Comparison of ENCODE assay signal across 19 cellular contexts in the genomic region with DNA sequence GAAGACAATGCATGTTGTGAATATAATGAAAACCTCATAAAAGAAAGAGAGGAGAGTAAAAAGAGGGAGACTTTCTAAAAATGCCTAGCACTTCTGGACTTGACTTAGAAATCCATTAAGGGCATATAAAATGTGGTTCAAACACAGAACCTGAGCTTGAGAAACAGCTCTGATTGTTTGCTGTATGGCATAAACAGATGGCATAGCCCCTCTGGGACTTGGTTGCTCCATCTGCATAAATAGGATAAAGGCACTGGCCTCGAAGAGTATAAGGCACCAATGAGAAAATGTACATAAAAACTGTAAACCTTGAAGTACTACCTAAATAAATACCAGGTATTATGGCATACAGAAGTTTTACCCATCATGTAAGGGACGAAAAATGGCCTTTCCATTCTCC. TPM values are rescaled to one million over a fixed set of nuclear protein-coding genes. Genes with fewer than 3 reads are reported as not detected.
A peak's percentile ranks its signal among the peaks of the same experiment; 100 is the strongest.
DNase-seq lines count a peak whose midpoint lies in the region; ATAC-seq, FAIRE-seq and TF ChIP-seq lines count a peak whose summit lies in the region.
"Had no signal": no experiment of that assay in that cellular context is flagged by ENCODE, and none has a peak within 500 bp of the region (broad histone marks: within the 10 kb centered on the region; RNA-seq: fewer than 3 reads in every experiment).

No MANE protein-coding gene starts in this region.

- H3K27ac ChIP-seq in A549 (no peak overlapping the region), GM12878 (ENCODE audit: control insufficient read depth, insufficient read depth) (peak overlapping the region; percentile 60), Peyer's patch (no peak overlapping the region)
- H3K27ac ChIP-seq: heart right ventricle, left lung, testis, vagina had no signal

- H3K4me3 ChIP-seq in A549 = no peak overlapping the region
- H3K4me3 ChIP-seq in GM12878 = peak overlapping the region; percentile 8; the same call in 1 of the 2 replicates
- no peak overlapping the region for H3K4me3 ChIP-seq in Peyer's patch
- H3K4me3 ChIP-seq: heart right ventricle, left lung, testis, vagina had no signal

- TF ChIP-seq EP300 in A549 (IDR thresholded peaks at IDR 0.05) (no peak), GM12878 (IDR thresholded peaks at IDR 0.05; ENCODE audit: borderline replicate concordance in 1 of 2, control insufficient read depth in 1 of 2, low read depth in 2 of 2, low read length in 2 of 2) (no peak)

- H3K9ac ChIP-seq in GM12878 (ENCODE audit: control insufficient read depth, insufficient read depth, low read length) = no peak overlapping the region

- SMC1A ChIA-PET in GM12878 (lab: Charles Lee; ENCODE audit: uncharacterized antibody, unreplicated experiment) = interaction anchor here (0.9 to 3.0 kb wide), 5 partner anchors 9 to 107 kb away, joined by 3 to 12 read pairs (median 7); no protein-coding TSS in a partner anchor

- no peaks in the 10 kb centered on the region; a peak in 1 of 4 replicates for H3K36me3 ChIP-seq in GM12878 (ENCODE audit: control insufficient read depth in 2 of 2, insufficient read depth in 2 of 2, low read length in 1 of 2)
- H3K36me3 ChIP-seq in Peyer's patch = no peaks in the 10 kb centered on the region

- FAIRE-seq in A549 (lab: Jason Lieb, UNC) (peak; percentile 68), GM12892 (lab: Jason Lieb, UNC) (peak; percentile 30), GM12878 (lab: Jason Lieb, UNC) (no peak)
- FAIRE-seq: TTC549 had no signal

- in situ Hi-C loops in GM12878 (cut with MboI) = no loop called here

- H3K9me3 ChIP-seq in A549 (no peaks in the 10 kb centered on the region), GM12878 (replicated peaks; ENCODE audit: control insufficient read depth, insufficient read depth, low read length) (no peaks in the 10 kb centered on the region; the same call in 2 of the 3 replicates), Peyer's patch (no peaks in the 10 kb centered on the region)
- H3K9me3 ChIP-seq: heart right ventricle, left lung, testis, vagina had no signal

- H2AFZ ChIP-seq in GM12878 (ENCODE audit: control insufficient read depth, low read depth, low read length) = no peak overlapping the region

- TF ChIP-seq POLR2A in A549 (IDR thresholded peaks at IDR 0.05; ENCODE audit: low read length) = no peak
- no peak for TF ChIP-seq POLR2A in GM12892 (IDR thresholded peaks at IDR 0.05; ENCODE audit: low read depth, low read length)
- no peak for TF ChIP-seq POLR2A in GM12878 (IDR thresholded peaks at IDR 0.05; ENCODE audit: low read depth, low read length)
- TF ChIP-seq POLR2A in Peyer's patch (IDR thresholded peaks at IDR 0.05) = no peak

- DNase-seq in A549 (ENCODE audit: low read depth in 1 of 2, low spot score in 1 of 2) (no peak), GM12892 (ENCODE audit: insufficient read length) (no peak), NCI-H2171 treated with DMSO at 0.1 percent for 48 hours (lab: John Stamatoyannopoulos, UW) (peak; percentile 89), GM12878 (ENCODE audit: low read depth, low spot score) (no peak), Peyer's patch (no peak), UCSD-AML1 (lab: John Stamatoyannopoulos, UW; ENCODE audit: unreplicated experiment) (no peak), SHP77 (lab: John Stamatoyannopoulos, UW) (no peak), H4 (ENCODE audit: low spot score) (no peak)
- DNase-seq: ACHN; activated CD4-positive, alpha-beta T cell treated with anti-CD3 and anti-CD28 coated beads, Interleukin-2, amount 10 ng/mL, durations not matched to agents 7 days and 5 days; activated CD8-positive, alpha-beta memory T cell treated with anti-CD3 and anti-CD28 coated beads, Interleukin-2, amount 50 U/mL, for 4 hours; DMS53; heart right ventricle; left lung; NCI-H146; testis had no signal

- no peak for TF ChIP-seq RAD21 in A549 (conservative IDR thresholded peaks at IDR 0.05 in 1 of 2, IDR thresholded peaks at IDR 0.05 in 1 of 2)
- TF ChIP-seq RAD21 in GM12878 (IDR thresholded peaks at IDR 0.05; ENCODE audit: insufficient read depth, low read depth, low read length) = no peak

- POLR2A ChIA-PET in A549 (lab: Yijun Ruan, JAX) (no interaction called here), GM12878 (lab: Charles Lee) (interaction anchor here (0.5 to 1.5 kb wide), 3 partner anchors 8 to 62 kb away, joined by 3 to 6 read pairs (median 4); no protein-coding TSS in a partner anchor)

- BruUV-seq in GM12878 (replicated peaks; lab: Mats Ljungman, UMichigan) = no TSS peak

- no peak for ATAC-seq in A549
- ATAC-seq in GM12878 = no peak
- ATAC-seq: heart right ventricle; left lung; stimulated activated effector memory CD8-positive, alpha-beta T cell treated with anti-CD3 and anti-CD28 coated beads, Interleukin-12 subunit alpha, Interleukin-12 subunit beta, amount 100 ng/mL, for 72 hours had no signal

- TF ChIP-seq CTCF in A549 (IDR thresholded peaks at IDR 0.05) (no peak), GM12878 (IDR thresholded peaks at IDR 0.05 in 2 of 3, conservative IDR thresholded peaks at IDR 0.05 in 1 of 3; ENCODE audit: control insufficient read depth in 2 of 3, extremely low read depth in 1 of 3, insufficient read depth in 1 of 3, low read depth in 3 of 3, low read length in 3 of 3) (no peak), Peyer's patch (IDR thresholded peaks at IDR 0.05) (no peak)

- RAD21 ChIA-PET in GM12878 (lab: Charles Lee; ENCODE audit: unreplicated experiment) = interaction anchor here (1.0 to 4.4 kb wide), 3 partner anchors 9 to 62 kb away, joined by 3 to 28 read pairs (median 5); no protein-coding TSS in a partner anchor

- H3K27me3 ChIP-seq in GM12878 (replicated peaks in 1 of 2; ENCODE audit: control insufficient read depth in 2 of 2, insufficient read depth in 2 of 2, low read length in 1 of 2) (no peaks in the 10 kb centered on the region), Peyer's patch (no peaks in the 10 kb centered on the region)
- H3K27me3 ChIP-seq: heart right ventricle, left lung, testis, vagina had no signal

- intact Hi-C loops in GM12878 (cut with micrococcal nuclease; ENCODE audit: unreplicated experiment) = no loop called here

- 88% methylated on average over 2 of the region's 2 CpGs for WGBS in A549 (ENCODE audit: missing lambda C conversion rate)
- WGBS in GM12878 (ENCODE audit: insufficient coverage, insufficient replicate concordance, low lambda C conversion rate, missing lambda C conversion rate) = 94% methylated on average over 2 of the region's 2 CpGs

- no peaks in the 10 kb centered on the region for H4K20me1 ChIP-seq in GM12878 (ENCODE audit: control insufficient read depth, insufficient read depth)

- CTCF ChIA-PET in A549 (lab: Yijun Ruan, JAX) (interaction anchor here (1.6 kb wide), 1 partner anchor 12 kb away, joined by 11 read pairs; no protein-coding TSS in a partner anchor), GM12878 (lab: Yijun Ruan, JAX) (interaction anchor here (1.4 to 5.9 kb wide), 2 partner anchors 9 to 27 kb away, joined by 4 to 20 read pairs; no protein-coding TSS in a partner anchor)

- H3K79me2 ChIP-seq in GM12878 (ENCODE audit: control insufficient read depth, insufficient read depth, low read length) = peaks cover 50% of the 10 kb centered on the region

- H3K4me2 ChIP-seq in A549 = no peak overlapping the region
- peak overlapping the region; percentile 31 for H3K4me2 ChIP-seq in GM12878 (ENCODE audit: control insufficient read depth, insufficient read depth)

- H3K4me1 ChIP-seq in A549 (peaks cover 17% of the 10 kb centered on the region), GM12878 (ENCODE audit: control insufficient read depth, insufficient read depth, low read length) (peaks cover 48% of the 10 kb centered on the region), Peyer's patch (no peaks in the 10 kb centered on the region)
- H3K4me1 ChIP-seq: testis had no signal

RNA-seq across cellular contexts. Expression of a gene that starts 23.8 kb away (rescaled TPM):
- polyA plus RNA-seq in A549 (2011; rRNA removed) (141 and 160 TPM in 2 replicates), A549 (2017; fragmentation: RNase III; extraction: RNeasy Plus Mini Kit Qiagen cat#74134 plus additional on column Dnase treatment) (73.8 to 81.1 TPM (median 81.0 TPM) in 3 replicates), GM12878 (2011; rRNA removed) (128 and 139 TPM in 2 replicates), GM12878 (2014; fragmentation: Illumina TruSeq; extraction: Trizol) (125 and 140 TPM in 2 replicates), GM12878 (2014; fragmentation: Nextera tagmentation; extraction: Ambion mirVana) (10 to 100 TPM; 61.0 to 88.9 TPM), GM12878 (2014; rRNA removed) (84.7 and 89.9 TPM in 2 replicates), GM12878 (2016; fragmentation: Nextera tagmentation; extraction: Ambion mirVana) (10 to 100 TPM; 77.1 to 80.0 TPM)
- 66.9 and 73.2 TPM in 2 replicates for polyA plus RNA-seq in A549 (2012; cell fraction: cytosol; rRNA removed)
- 57.2 and 72.5 TPM in 2 replicates for polyA plus RNA-seq in A549 (2012; cell fraction: nucleus; rRNA removed)
- 154 and 167 TPM in 2 replicates for polyA minus RNA-seq in A549 (2011; rRNA and poly(A)+ RNA removed)
- polyA plus RNA-seq in GM12892 (2012; ENCODE audit: missing spikeins) = 66.7 TPM
- 151 and 157 TPM in 2 replicates for total RNA-seq in GM12878 (2013; cell fraction: nucleolus; rRNA removed)
- total RNA-seq in GM12878 (2014; rRNA removed) (113 and 117 TPM in 2 replicates), GM12878 (2014; rRNA removed; fragmentation: Illumina TruSeq; extraction: Trizol) (114 and 119 TPM in 2 replicates), GM12878 (2021) (95.3 and 96.1 TPM in 2 replicates), Peyer's patch (10 to 100 TPM; 20.8 to 39.6 (median 24.7) TPM)
- polyA plus RNA-seq in GM12878 (2011; ENCODE audit: low read depth) = 40.3 TPM
- 92.2 and 96.2 TPM in 2 replicates for polyA plus RNA-seq in GM12878 (2011; cell fraction: cytosol; rRNA removed)
- polyA plus RNA-seq in GM12878 (2011; cell fraction: nucleus; rRNA removed) = 68.8 and 72.8 TPM in 2 replicates
- 46.0 and 55.8 TPM in 2 replicates for polyA plus RNA-seq in GM12878 (2012)
- polyA minus RNA-seq in GM12878 (2011; rRNA and poly(A)+ RNA removed) = 98.5 and 103 TPM in 2 replicates
- 41.7 and 54.2 TPM in 2 replicates for polyA minus RNA-seq in GM12878 (2011; cell fraction: cytosol; rRNA and poly(A)+ RNA removed)
- 55.2 and 96.8 TPM in 2 replicates for polyA minus RNA-seq in GM12878 (2011; cell fraction: nucleus; rRNA and poly(A)+ RNA removed)
- 81.2 and 88.0 TPM in 2 replicates for total RNA-seq in H4 (2014; rRNA removed; shearing (Covaris generic))

RNA-seq across cellular contexts. Expression of a gene that starts 23.9 kb away (rescaled TPM):
- polyA plus RNA-seq in A549 (2011; rRNA removed) (26.5 and 31.1 TPM in 2 replicates), A549 (2017; fragmentation: RNase III; extraction: RNeasy Plus Mini Kit Qiagen cat#74134 plus additional on column Dnase treatment) (12.6 to 14.4 TPM (median 13.2 TPM) in 3 replicates), GM12878 (2011; rRNA removed) (14.8 and 17.9 TPM in 2 replicates), GM12878 (2014; fragmentation: Illumina TruSeq; extraction: Trizol) (12.0 and 12.4 TPM in 2 replicates), GM12878 (2014; fragmentation: Nextera tagmentation; extraction: Ambion mirVana) (10 to 100 TPM in 1 of 2 experiments, 1 to 10 TPM in 1; 9.1 to 11.0 TPM), GM12878 (2014; rRNA removed) (10.2 and 12.8 TPM in 2 replicates), GM12878 (2016; fragmentation: Nextera tagmentation; extraction: Ambion mirVana) (10 to 100 TPM; 11.8 to 15.0 TPM)
- polyA plus RNA-seq in A549 (2012; cell fraction: cytosol; rRNA removed) = 8.0 and 8.8 TPM in 2 replicates
- 6.7 and 7.8 TPM in 2 replicates for polyA plus RNA-seq in A549 (2012; cell fraction: nucleus; rRNA removed)
- polyA minus RNA-seq in A549 (2011; rRNA and poly(A)+ RNA removed) = 17.9 and 21.4 TPM in 2 replicates
- 8.9 TPM for polyA plus RNA-seq in GM12892 (2012; ENCODE audit: missing spikeins)
- total RNA-seq in GM12878 (2013; cell fraction: nucleolus; rRNA removed) = 37.6 and 44.3 TPM in 2 replicates
- total RNA-seq in GM12878 (2014; rRNA removed) (10.5 and 13.1 TPM in 2 replicates), GM12878 (2014; rRNA removed; fragmentation: Illumina TruSeq; extraction: Trizol) (8.7 and 9.9 TPM in 2 replicates), GM12878 (2021) (13.6 and 14.7 TPM in 2 replicates), Peyer's patch (10 to 100 TPM in 2 of 4 donors, 1 to 10 TPM in 2; 4.0 to 13.2 (median 8.7) TPM)
- polyA plus RNA-seq in GM12878 (2011; ENCODE audit: low read depth) = 4.2 TPM
- 8.3 and 9.0 TPM in 2 replicates for polyA plus RNA-seq in GM12878 (2011; cell fraction: cytosol; rRNA removed)
- 21.8 and 22.2 TPM in 2 replicates for polyA plus RNA-seq in GM12878 (2011; cell fraction: nucleus; rRNA removed)
- 4.1 and 6.9 TPM in 2 replicates for polyA plus RNA-seq in GM12878 (2012)
- polyA minus RNA-seq in GM12878 (2011; rRNA and poly(A)+ RNA removed) = 12.6 and 14.7 TPM in 2 replicates
- polyA minus RNA-seq in GM12878 (2011; cell fraction: cytosol; rRNA and poly(A)+ RNA removed) = 3.7 and 3.9 TPM in 2 replicates
- 10.6 and 17.6 TPM in 2 replicates for polyA minus RNA-seq in GM12878 (2011; cell fraction: nucleus; rRNA and poly(A)+ RNA removed)
- 9.0 and 15.4 TPM in 2 replicates for total RNA-seq in H4 (2014; rRNA removed; shearing (Covaris generic))
